In the genomic region with DNA sequence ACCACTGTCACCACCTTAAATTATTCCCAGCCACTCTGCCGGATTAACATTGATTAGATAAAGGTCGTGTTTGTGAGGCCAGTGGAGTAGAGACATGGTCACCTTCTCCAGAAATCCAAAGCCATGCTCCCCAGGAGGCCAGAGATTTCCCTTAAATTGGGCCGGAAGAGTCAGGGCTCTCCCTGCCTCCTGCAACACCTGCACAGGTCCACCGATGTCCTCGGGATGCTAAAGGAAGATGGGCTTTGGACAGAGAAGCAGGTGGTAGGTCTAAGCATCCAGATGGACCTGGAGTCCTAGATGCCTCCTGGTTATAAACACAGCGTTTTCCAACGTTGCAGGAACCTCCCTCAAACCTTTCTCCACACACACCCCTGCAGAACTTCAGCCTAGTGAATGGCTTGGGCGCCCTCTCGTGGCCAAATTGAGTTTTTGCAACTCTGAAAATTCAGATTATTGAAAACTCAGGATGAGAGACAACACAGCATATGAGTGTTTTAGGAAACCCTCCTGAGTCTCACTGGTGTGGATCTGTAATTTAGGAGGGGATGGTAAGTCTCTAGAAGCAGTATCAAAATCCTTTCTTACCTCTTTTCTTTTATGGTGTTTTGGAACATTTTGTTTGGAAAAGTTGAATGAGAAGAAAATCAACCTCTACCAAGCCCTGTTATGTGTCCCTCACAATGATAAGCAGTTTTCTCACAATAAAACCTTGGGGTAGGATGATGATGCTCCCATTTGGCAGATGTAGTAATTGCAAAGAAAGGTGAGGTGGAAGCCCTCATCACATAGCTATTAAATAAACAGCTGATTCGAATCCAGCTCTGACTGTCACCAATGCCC, we compare ENCODE assay signal across 8 cellular contexts.
A peak's percentile ranks its signal among the peaks of the same experiment; 100 is the strongest.
DNase-seq lines count a peak whose midpoint lies in the region; ATAC-seq and TF ChIP-seq lines count a peak whose summit lies in the region.

No MANE protein-coding gene starts in this region.

- no peaks in the 10 kb centered on the region for H3K9me3 Mint-ChIP-seq in central memory CD8-positive, alpha-beta T cell

- POLR2A ChIA-PET in BJ (lab: Charles Lee) = no interaction called here

- no peaks in the 10 kb centered on the region for H3K36me3 ChIP-seq in BJ (ENCODE audit: control insufficient read depth, insufficient read depth, low read length)

- no peak overlapping the region for H3K4me3 ChIP-seq in BJ (ENCODE audit: low read depth, low read length)

- H3K4me1 Mint-ChIP-seq in central memory CD8-positive, alpha-beta T cell = peaks cover 20% of the 10 kb centered on the region

- H3K4me3 Mint-ChIP-seq in central memory CD8-positive, alpha-beta T cell = peak overlapping the region; percentile 57

- no peak for DNase-seq in BJ (ENCODE audit: low read depth)
- peak; percentile 63 for DNase-seq in NCI-H2171 treated with DMSO at 0.1 percent for 48 hours (lab: John Stamatoyannopoulos, UW)
- peak; percentile 60 for DNase-seq in activated CD4-positive, alpha-beta T cell treated with anti-CD3 and anti-CD28 coated beads for 1 hour
- peak; percentile 55 to 56 for DNase-seq in central memory CD8-positive, alpha-beta T cell (ENCODE audit: low spot score in 2 of 2)
- peak; percentile 62 for DNase-seq in kidney tubule cell (ENCODE audit: low spot score)
- DNase-seq in stimulated activated CD4-positive, alpha-beta T cell treated with anti-CD3 and anti-CD28 coated beads, Interleukin-4, amount 100 ng/mL, for 1 hour = peak; percentile 68

- H3K27me3 Mint-ChIP-seq in central memory CD8-positive, alpha-beta T cell = peaks cover 37% of the 10 kb centered on the region

- ATAC-seq in GM21528 (IDR thresholded peaks at IDR 0.05; ENCODE audit: low FRiP score, unreplicated experiment) = peak; percentile 59
- no peak for ATAC-seq in central memory CD8-positive, alpha-beta T cell (replicated peaks; ENCODE audit: extremely low read depth, poor library complexity, severe bottlenecking)
- no peak for ATAC-seq in GM21529 (IDR thresholded peaks at IDR 0.05; ENCODE audit: unreplicated experiment)

- CTCF ChIA-PET in BJ (lab: Yijun Ruan, JAX) = interaction anchor here (0.6 to 2.9 kb wide), 14 partner anchors 10 to 530 kb away, joined by 3 to 24 read pairs (median 4); no protein-coding TSS in a partner anchor

- peaks cover 13% of the 10 kb centered on the region for H3K27me3 ChIP-seq in BJ (ENCODE audit: control insufficient read depth, insufficient read depth, low read length)

- H3K27ac Mint-ChIP-seq in central memory CD8-positive, alpha-beta T cell (ENCODE audit: low read depth) = no peak overlapping the region

- H3K36me3 Mint-ChIP-seq in central memory CD8-positive, alpha-beta T cell (ENCODE audit: insufficient read depth) = peaks cover 7% of the 10 kb centered on the region

- peak; percentile 82 for TF ChIP-seq CTCF in BJ (IDR thresholded peaks at IDR 0.05; ENCODE audit: insufficient read depth, low read depth, low read length)
